In the genomic region with DNA sequence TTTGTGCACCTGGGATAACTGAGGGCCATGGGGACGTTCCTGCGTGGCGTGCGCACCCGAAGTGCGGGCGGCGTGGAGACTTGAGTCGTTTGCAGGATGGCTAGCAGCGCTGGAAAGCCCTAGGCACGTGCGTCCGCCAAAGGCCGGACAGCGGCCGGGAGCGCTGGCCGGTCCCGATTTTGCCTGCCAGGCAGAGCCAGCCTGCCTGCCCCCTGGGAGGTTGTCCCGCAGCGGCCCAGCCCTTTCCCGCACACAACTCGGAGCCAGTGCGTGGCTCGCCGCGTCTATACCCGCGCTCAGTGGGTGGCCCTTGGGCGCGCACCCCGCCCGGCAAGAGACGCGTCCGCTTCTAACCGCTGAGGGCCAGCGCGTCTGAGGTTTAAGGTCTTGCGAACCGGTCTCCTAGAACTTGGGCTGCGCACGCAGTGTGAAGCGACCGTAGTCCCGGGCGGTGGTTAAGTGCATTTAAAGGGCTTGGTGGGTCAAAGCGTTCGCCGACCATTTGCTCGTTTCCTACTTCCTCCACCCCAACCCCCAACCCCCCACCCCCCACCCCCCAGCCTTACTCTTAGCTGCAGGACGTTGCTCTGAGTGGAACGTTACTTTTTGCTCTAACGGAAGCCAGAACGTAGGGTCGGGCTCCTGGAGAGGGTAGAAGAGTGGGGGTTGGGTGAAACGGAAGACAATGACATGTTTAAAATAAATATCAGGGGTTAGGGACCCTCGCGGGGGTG, we compare ENCODE assay signal across 1 cellular context.
TF ChIP-seq lines count a peak whose summit lies in the region.

No MANE protein-coding gene starts in this region.

TF ChIP-seq in GM12878, 131 proteins besides CTCF, POLR2A, EP300 and RAD21 (continued from another document and continues in another):
- TF ChIP-seq, protein P1, sequence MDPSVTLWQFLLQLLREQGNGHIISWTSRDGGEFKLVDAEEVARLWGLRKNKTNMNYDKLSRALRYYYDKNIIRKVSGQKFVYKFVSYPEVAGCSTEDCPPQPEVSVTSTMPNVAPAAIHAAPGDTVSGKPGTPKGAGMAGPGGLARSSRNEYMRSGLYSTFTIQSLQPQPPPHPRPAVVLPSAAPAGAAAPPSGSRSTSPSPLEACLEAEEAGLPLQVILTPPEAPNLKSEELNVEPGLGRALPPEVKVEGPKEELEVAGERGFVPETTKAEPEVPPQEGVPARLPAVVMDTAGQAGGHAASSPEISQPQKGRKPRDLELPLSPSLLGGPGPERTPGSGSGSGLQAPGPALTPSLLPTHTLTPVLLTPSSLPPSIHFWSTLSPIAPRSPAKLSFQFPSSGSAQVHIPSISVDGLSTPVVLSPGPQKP (IDR thresholded peaks at IDR 0.05; ENCODE audit: low read depth, low read length), result no peak
- TF ChIP-seq SPI1 (IDR thresholded peaks at IDR 0.05; ENCODE audit: borderline replicate concordance, insufficient read depth, low read depth, low read length) (no peak), STAT3 (IDR thresholded peaks at IDR 0.05; ENCODE audit: low read depth, low read length) (no peak), CHD2 (IDR thresholded peaks at IDR 0.05; ENCODE audit: borderline replicate concordance, low read depth, low read length) (no peak), PML (IDR thresholded peaks at IDR 0.05; ENCODE audit: low read length) (no peak), IKZF2 (IDR thresholded peaks at IDR 0.05) (no peak), ETV6 (conservative IDR thresholded peaks at IDR 0.05 in 1 of 2, IDR thresholded peaks at IDR 0.05 in 1 of 2; ENCODE audit: borderline replicate concordance in 1 of 2, low read depth in 1 of 2) (no peak), TBL1XR1 (IDR thresholded peaks at IDR 0.05; ENCODE audit: low read depth, low read length) (no peak), ZNF274 (IDR thresholded peaks at IDR 0.05; ENCODE audit: insufficient read depth, insufficient read length) (no peak), JUND (IDR thresholded peaks at IDR 0.05; ENCODE audit: low read depth, low read length) (no peak), MTA2 (IDR thresholded peaks at IDR 0.05; ENCODE audit: low read depth) (no peak), EZH2 (IDR thresholded peaks at IDR 0.05; ENCODE audit: borderline replicate concordance, control insufficient read depth, low read depth, low read length) (no peak), SP1 (IDR thresholded peaks at IDR 0.05; ENCODE audit: low read depth, low read length) (no peak), TCF3 (IDR thresholded peaks at IDR 0.05; ENCODE audit: borderline replicate concordance, insufficient read depth, low read depth, low read length) (no peak), MYC (IDR thresholded peaks at IDR 0.05; ENCODE audit: insufficient read depth, insufficient read length, insufficient replicate concordance, low read length, severe bottlenecking) (peak; percentile 72), CBX3 (IDR thresholded peaks at IDR 0.05; ENCODE audit: borderline replicate concordance, low read depth) (no peak), CREM (IDR thresholded peaks at IDR 0.05; ENCODE audit: low read depth) (peak; percentile 17; the same call in 1 of the 2 replicates), NFXL1 (IDR thresholded peaks at IDR 0.05; ENCODE audit: borderline replicate concordance) (no peak), RUNX3 (IDR thresholded peaks at IDR 0.05; ENCODE audit: low read length) (peak; percentile 30), POU2F2 (IDR thresholded peaks at IDR 0.05; ENCODE audit: borderline replicate concordance, low read depth, low read length) (no peak), POLR2AphosphoS2 (IDR thresholded peaks at IDR 0.05; ENCODE audit: low read depth, low read length) (no peak), SIN3A (IDR thresholded peaks at IDR 0.05; ENCODE audit: low read depth, low read length) (0 out of 2 replicates have a peak, but pooled peaks have one; percentile 33), NR2F1 (conservative IDR thresholded peaks at IDR 0.05) (no peak), MEF2A (IDR thresholded peaks at IDR 0.05; ENCODE audit: insufficient read depth, low read depth, low read length) (0 out of 2 replicates have a peak, but pooled peaks have one; percentile 7), ZNF217 (IDR thresholded peaks at IDR 0.05) (no peak), LARP7 (IDR thresholded peaks at IDR 0.05) (no peak), MEF2B (IDR thresholded peaks at IDR 0.05; ENCODE audit: partially characterized antibody, poor library complexity, severe bottlenecking) (no peak), EGR1 (IDR thresholded peaks at IDR 0.05; ENCODE audit: borderline replicate concordance in 1 of 2, low read depth in 2 of 2, low read length in 2 of 2) (peak in 1 of 2 experiments; percentile 1; a peak in 1 of 3 replicates), JUNB (IDR thresholded peaks at IDR 0.05) (no peak), SMC3 (IDR thresholded peaks at IDR 0.05; ENCODE audit: borderline replicate concordance, low read length) (no peak), RCOR1 (conservative IDR thresholded peaks at IDR 0.05; ENCODE audit: low read depth, low read length) (no peak), MTA3 (IDR thresholded peaks at IDR 0.05; ENCODE audit: borderline replicate concordance, low read length) (no peak), BCL11A (IDR thresholded peaks at IDR 0.05; ENCODE audit: low read depth, low read length) (no peak), TCF12 (IDR thresholded peaks at IDR 0.05; ENCODE audit: low read depth, low read length) (no peak), SMAD1 (IDR thresholded peaks at IDR 0.05; ENCODE audit: low read depth, partially characterized antibody) (no peak), NFYA (IDR thresholded peaks at IDR 0.05; ENCODE audit: borderline replicate concordance, low read depth, low read length) (no peak), IKZF1 (conservative IDR thresholded peaks at IDR 0.05) (no peak), IRF4 (IDR thresholded peaks at IDR 0.05; ENCODE audit: low read depth, low read length) (0 out of 2 replicates have a peak, but pooled peaks have one; percentile 21), RB1 (IDR thresholded peaks at IDR 0.05; ENCODE audit: borderline replicate concordance) (no peak), STAT1 (conservative IDR thresholded peaks at IDR 0.05) (no peak), KLF5 (IDR thresholded peaks at IDR 0.05; ENCODE audit: partially characterized antibody) (no peak), TAF1 (IDR thresholded peaks at IDR 0.05; ENCODE audit: borderline replicate concordance, low read depth, low read length) (peak; percentile 17; the same call in 1 of the 2 replicates), TARDBP (IDR thresholded peaks at IDR 0.05; ENCODE audit: borderline replicate concordance) (no peak)
- TF ChIP-seq, protein P2, sequence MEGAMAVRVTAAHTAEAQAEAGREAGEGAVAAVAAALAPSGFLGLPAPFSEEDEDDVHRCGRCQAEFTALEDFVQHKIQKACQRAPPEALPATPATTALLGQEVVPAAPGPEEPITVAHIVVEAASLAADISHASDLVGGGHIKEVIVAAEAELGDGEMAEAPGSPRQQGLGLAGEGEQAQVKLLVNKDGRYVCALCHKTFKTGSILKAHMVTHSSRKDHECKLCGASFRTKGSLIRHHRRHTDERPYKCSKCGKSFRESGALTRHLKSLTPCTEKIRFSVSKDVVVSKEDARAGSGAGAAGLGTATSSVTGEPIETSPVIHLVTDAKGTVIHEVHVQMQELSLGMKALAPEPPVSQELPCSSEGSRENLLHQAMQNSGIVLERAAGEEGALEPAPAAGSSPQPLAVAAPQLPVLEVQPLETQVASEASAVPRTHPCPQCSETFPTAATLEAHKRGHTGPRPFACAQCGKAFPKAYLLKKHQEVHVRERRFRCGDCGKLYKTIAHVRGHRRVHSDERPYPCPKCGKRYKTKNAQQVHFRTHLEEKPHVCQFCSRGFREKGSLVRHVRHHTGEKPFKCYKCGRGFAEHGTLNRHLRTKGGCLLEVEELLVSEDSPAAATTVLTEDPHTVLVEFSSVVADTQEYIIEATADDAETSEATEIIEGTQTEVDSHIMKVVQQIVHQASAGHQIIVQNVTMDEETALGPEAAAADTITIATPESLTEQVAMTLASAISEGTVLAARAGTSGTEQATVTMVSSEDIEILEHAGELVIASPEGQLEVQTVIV (IDR thresholded peaks at IDR 0.05; ENCODE audit: borderline replicate concordance, partially characterized antibody), result no peak
- TF ChIP-seq, protein P3, sequence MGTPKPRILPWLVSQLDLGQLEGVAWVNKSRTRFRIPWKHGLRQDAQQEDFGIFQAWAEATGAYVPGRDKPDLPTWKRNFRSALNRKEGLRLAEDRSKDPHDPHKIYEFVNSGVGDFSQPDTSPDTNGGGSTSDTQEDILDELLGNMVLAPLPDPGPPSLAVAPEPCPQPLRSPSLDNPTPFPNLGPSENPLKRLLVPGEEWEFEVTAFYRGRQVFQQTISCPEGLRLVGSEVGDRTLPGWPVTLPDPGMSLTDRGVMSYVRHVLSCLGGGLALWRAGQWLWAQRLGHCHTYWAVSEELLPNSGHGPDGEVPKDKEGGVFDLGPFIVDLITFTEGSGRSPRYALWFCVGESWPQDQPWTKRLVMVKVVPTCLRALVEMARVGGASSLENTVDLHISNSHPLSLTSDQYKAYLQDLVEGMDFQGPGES (IDR thresholded peaks at IDR 0.05), result no peak
- TF ChIP-seq, protein P4, sequence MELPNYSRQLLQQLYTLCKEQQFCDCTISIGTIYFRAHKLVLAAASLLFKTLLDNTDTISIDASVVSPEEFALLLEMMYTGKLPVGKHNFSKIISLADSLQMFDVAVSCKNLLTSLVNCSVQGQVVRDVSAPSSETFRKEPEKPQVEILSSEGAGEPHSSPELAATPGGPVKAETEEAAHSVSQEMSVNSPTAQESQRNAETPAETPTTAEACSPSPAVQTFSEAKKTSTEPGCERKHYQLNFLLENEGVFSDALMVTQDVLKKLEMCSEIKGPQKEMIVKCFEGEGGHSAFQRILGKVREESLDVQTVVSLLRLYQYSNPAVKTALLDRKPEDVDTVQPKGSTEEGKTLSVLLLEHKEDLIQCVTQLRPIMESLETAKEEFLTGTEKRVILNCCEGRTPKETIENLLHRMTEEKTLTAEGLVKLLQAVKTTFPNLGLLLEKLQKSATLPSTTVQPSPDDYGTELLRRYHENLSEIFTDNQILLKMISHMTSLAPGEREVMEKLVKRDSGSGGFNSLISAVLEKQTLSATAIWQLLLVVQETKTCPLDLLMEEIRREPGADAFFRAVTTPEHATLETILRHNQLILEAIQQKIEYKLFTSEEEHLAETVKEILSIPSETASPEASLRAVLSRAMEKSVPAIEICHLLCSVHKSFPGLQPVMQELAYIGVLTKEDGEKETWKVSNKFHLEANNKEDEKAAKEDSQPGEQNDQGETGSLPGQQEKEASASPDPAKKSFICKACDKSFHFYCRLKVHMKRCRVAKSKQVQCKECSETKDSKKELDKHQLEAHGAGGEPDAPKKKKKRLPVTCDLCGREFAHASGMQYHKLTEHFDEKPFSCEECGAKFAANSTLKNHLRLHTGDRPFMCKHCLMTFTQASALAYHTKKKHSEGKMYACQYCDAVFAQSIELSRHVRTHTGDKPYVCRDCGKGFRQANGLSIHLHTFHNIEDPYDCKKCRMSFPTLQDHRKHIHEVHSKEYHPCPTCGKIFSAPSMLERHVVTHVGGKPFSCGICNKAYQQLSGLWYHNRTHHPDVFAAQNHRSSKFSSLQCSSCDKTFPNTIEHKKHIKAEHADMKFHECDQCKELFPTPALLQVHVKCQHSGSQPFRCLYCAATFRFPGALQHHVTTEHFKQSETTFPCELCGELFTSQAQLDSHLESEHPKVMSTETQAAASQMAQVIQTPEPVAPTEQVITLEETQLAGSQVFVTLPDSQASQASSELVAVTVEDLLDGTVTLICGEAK (IDR thresholded peaks at IDR 0.05; ENCODE audit: borderline replicate concordance), result no peak
- TF ChIP-seq, protein P5, sequence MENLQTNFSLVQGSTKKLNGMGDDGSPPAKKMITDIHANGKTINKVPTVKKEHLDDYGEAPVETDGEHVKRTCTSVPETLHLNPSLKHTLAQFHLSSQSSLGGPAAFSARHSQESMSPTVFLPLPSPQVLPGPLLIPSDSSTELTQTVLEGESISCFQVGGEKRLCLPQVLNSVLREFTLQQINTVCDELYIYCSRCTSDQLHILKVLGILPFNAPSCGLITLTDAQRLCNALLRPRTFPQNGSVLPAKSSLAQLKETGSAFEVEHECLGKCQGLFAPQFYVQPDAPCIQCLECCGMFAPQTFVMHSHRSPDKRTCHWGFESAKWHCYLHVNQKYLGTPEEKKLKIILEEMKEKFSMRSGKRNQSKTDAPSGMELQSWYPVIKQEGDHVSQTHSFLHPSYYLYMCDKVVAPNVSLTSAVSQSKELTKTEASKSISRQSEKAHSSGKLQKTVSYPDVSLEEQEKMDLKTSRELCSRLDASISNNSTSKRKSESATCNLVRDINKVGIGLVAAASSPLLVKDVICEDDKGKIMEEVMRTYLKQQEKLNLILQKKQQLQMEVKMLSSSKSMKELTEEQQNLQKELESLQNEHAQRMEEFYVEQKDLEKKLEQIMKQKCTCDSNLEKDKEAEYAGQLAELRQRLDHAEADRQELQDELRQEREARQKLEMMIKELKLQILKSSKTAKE (IDR thresholded peaks at IDR 0.05; ENCODE audit: low read depth, poor library complexity, severe bottlenecking), result no peak
- TF ChIP-seq, protein P6, sequence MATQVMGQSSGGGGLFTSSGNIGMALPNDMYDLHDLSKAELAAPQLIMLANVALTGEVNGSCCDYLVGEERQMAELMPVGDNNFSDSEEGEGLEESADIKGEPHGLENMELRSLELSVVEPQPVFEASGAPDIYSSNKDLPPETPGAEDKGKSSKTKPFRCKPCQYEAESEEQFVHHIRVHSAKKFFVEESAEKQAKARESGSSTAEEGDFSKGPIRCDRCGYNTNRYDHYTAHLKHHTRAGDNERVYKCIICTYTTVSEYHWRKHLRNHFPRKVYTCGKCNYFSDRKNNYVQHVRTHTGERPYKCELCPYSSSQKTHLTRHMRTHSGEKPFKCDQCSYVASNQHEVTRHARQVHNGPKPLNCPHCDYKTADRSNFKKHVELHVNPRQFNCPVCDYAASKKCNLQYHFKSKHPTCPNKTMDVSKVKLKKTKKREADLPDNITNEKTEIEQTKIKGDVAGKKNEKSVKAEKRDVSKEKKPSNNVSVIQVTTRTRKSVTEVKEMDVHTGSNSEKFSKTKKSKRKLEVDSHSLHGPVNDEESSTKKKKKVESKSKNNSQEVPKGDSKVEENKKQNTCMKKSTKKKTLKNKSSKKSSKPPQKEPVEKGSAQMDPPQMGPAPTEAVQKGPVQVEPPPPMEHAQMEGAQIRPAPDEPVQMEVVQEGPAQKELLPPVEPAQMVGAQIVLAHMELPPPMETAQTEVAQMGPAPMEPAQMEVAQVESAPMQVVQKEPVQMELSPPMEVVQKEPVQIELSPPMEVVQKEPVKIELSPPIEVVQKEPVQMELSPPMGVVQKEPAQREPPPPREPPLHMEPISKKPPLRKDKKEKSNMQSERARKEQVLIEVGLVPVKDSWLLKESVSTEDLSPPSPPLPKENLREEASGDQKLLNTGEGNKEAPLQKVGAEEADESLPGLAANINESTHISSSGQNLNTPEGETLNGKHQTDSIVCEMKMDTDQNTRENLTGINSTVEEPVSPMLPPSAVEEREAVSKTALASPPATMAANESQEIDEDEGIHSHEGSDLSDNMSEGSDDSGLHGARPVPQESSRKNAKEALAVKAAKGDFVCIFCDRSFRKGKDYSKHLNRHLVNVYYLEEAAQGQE (IDR thresholded peaks at IDR 0.05; ENCODE audit: low read depth, low read length), result no peak
- TF ChIP-seq, protein P7, sequence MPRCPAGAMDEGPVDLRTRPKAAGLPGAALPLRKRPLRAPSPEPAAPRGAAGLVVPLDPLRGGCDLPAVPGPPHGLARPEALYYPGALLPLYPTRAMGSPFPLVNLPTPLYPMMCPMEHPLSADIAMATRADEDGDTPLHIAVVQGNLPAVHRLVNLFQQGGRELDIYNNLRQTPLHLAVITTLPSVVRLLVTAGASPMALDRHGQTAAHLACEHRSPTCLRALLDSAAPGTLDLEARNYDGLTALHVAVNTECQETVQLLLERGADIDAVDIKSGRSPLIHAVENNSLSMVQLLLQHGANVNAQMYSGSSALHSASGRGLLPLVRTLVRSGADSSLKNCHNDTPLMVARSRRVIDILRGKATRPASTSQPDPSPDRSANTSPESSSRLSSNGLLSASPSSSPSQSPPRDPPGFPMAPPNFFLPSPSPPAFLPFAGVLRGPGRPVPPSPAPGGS (IDR thresholded peaks at IDR 0.05; ENCODE audit: borderline replicate concordance, insufficient read depth, low read depth, low read length, poor library complexity, severe bottlenecking), result no peak
